ENCODE assay signal across 8 cellular contexts in the genomic region with DNA sequence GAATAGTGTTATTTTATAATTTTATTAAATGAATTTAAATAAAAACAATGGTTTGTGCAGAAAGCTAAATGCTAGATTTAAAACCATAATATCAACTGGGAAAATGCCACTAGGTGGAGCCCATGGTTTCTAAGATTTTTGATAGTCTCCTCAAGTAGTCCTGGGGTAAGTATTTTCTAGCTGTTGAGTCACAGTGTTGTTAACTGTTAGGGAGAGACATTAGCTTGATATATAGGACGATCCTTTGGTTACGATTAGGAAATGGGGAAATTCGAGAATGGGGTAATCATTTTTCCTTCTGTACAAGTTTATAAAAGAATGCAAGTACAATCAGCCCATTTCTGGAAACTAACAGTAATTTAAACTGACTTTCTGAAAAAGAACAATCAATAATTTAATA.
A peak's percentile ranks its signal among the peaks of the same experiment; 100 is the strongest.
DNase-seq lines count a peak whose midpoint lies in the region; ATAC-seq and TF ChIP-seq lines count a peak whose summit lies in the region.

No MANE protein-coding gene starts in this region.

- no peaks in the 10 kb centered on the region for H3K4me1 ChIP-seq in breast epithelium

- no peaks in the 10 kb centered on the region for H3K27me3 ChIP-seq in breast epithelium

- H3K9me3 ChIP-seq in breast epithelium: no peaks in the 10 kb centered on the region

- H3K27me3 Mint-ChIP-seq in activated T-helper 17 cell treated with anti-CD3 and anti-CD28 coated beads, Interleukin-2, amount 50 U/mL, for 72 hours: peaks cover 6% of the 10 kb centered on the region

- ATAC-seq in GM21576 (IDR thresholded peaks at IDR 0.05; ENCODE audit: unreplicated experiment): peak; percentile 59
- no peak for ATAC-seq in activated T-helper 17 cell treated with anti-CD3 and anti-CD28 coated beads, Interleukin-2, amount 50 U/mL, for 72 hours (replicated peaks)

- peak in 2 of 3 donors; percentile 44 to 53 for TF ChIP-seq CTCF in breast epithelium (IDR thresholded peaks at IDR 0.05)

- H3K4me3 ChIP-seq in breast epithelium: no peak overlapping the region

- no peaks in the 10 kb centered on the region for H3K9me3 Mint-ChIP-seq in activated T-helper 17 cell treated with anti-CD3 and anti-CD28 coated beads, Interleukin-2, amount 50 U/mL, for 72 hours

- peak; percentile 21 for DNase-seq in CD1c-positive myeloid dendritic cell (ENCODE audit: extremely low spot score)
- peak; percentile 29 for DNase-seq in NCI-H345 treated with DMSO at 0.1 percent for 48 hours (lab: John Stamatoyannopoulos, UW; ENCODE audit: unreplicated experiment)
- no peak for DNase-seq in breast epithelium (ENCODE audit: low spot score in 2 of 2)
- DNase-seq in kidney tubule cell (ENCODE audit: low spot score): peak; percentile 73
- DNase-seq in ureter (ENCODE audit: low spot score): peak; percentile 49
- no peak for DNase-seq in activated naive CD4-positive, alpha-beta T cell (lab: John Stamatoyannopoulos, UW)

- no peak overlapping the region for H3K4me3 Mint-ChIP-seq in activated T-helper 17 cell treated with anti-CD3 and anti-CD28 coated beads, Interleukin-2, amount 50 U/mL, for 72 hours

- TF ChIP-seq POLR2A in breast epithelium (IDR thresholded peaks at IDR 0.05): no peak

- no peak overlapping the region for H3K27ac Mint-ChIP-seq in activated T-helper 17 cell treated with anti-CD3 and anti-CD28 coated beads, Interleukin-2, amount 50 U/mL, for 72 hours

- no peaks in the 10 kb centered on the region for H3K36me3 Mint-ChIP-seq in activated T-helper 17 cell treated with anti-CD3 and anti-CD28 coated beads, Interleukin-2, amount 50 U/mL, for 72 hours (ENCODE audit: low read depth)

- no peaks in the 10 kb centered on the region for H3K36me3 ChIP-seq in breast epithelium

- H3K27ac ChIP-seq in breast epithelium: no peak overlapping the region

- H3K4me1 Mint-ChIP-seq in activated T-helper 17 cell treated with anti-CD3 and anti-CD28 coated beads, Interleukin-2, amount 50 U/mL, for 72 hours: no peaks in the 10 kb centered on the region

- intact Hi-C loops in breast epithelium (cut with DNase I; ENCODE audit: low total_unique reads): no loop called here

Comparison
In these comparisons a context has a peak if more than half of its experiments do, and no peak if none do; other contexts are left out.
1. DNase-seq: peak in CD1c-positive myeloid dendritic cell (single experiment), NCI-H345 treated with DMSO at 0.1 percent for 48 hours (single experiment), kidney tubule cell (single experiment) and ureter (single experiment); none in breast epithelium (0 of 2) and activated naive CD4-positive, alpha-beta T cell (0 of 4).